In the genomic region with DNA sequence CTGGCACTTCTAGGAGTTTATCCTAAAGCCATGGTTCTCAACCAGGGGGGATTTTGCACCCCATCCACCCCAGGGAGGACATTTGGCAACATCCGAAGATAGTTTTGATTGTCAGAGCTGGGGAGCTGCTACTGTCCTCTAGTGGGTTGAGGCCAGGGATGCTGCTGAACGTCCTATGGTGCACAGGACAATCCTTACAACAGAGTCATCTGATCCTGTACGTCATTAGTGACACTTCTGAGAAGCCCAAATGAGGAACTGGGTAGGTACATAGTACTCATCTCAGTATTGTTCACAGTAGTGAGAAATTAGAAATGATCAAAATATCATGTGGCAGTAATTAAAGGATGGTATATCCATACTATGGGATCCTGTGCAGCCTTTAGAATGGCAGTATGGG, we compare ENCODE assay signal across 10 cellular contexts.
DNase-seq lines count a peak whose midpoint lies in the region; ATAC-seq and TF ChIP-seq lines count a peak whose summit lies in the region.
"Had no signal": no experiment of that assay in that cellular context is flagged by ENCODE, and none has a peak within 500 bp of the region (broad histone marks: within the 10 kb centered on the region; RNA-seq: fewer than 3 reads in every experiment).

No MANE protein-coding gene starts in this region.

- CTCF ChIA-PET in RWPE1 (lab: Yijun Ruan, JAX) = no interaction called here

- ATAC-seq in GM18868 (IDR thresholded peaks at IDR 0.05; ENCODE audit: unreplicated experiment) (peak; percentile 94), GM21737 (IDR thresholded peaks at IDR 0.05; ENCODE audit: unreplicated experiment) (peak; percentile 83), HG03521 (IDR thresholded peaks at IDR 0.05; ENCODE audit: unreplicated experiment) (peak; percentile 94)

- H3K27ac ChIP-seq in neutrophil (peak overlapping the region; percentile 100), RWPE1 (no peak overlapping the region)

- H3K4me1 ChIP-seq in neutrophil (ENCODE audit: control insufficient read depth in 1 of 2, insufficient read depth in 1 of 2, low read depth in 1 of 2, low read length in 1 of 2) = peaks cover 82 to 95% of the 10 kb centered on the region in 2 experiments

- peak overlapping the region; percentile 9 to 13 for H3K4me3 ChIP-seq in neutrophil (ENCODE audit: low read depth in 1 of 2, low read length in 1 of 2)

- POLR2A ChIA-PET in RWPE1 (lab: Yijun Ruan, JAX; ENCODE audit: low non-redundant PET) = no interaction called here

- H3K36me3 ChIP-seq in neutrophil = peaks cover 3% of the 10 kb centered on the region

- no peaks in the 10 kb centered on the region for H3K27me3 ChIP-seq in neutrophil

- DNase-seq in RWPE1 (ENCODE audit: low spot score) = no peak
- no peak for DNase-seq in NCI-H748 (lab: John Stamatoyannopoulos, UW; ENCODE audit: unreplicated experiment)
- DNase-seq in amniotic stem cell (lab: John Stamatoyannopoulos, UW) = no peak
- no peak for DNase-seq in T-helper 1 cell
- DNase-seq: activated CD4-positive, alpha-beta T cell treated with anti-CD3 and anti-CD28 coated beads, Interleukin-2, amount 50 U/mL, for 48 hours; NCI-H2171 treated with DMSO at 0.1 percent for 48 hours had no signal

- no peaks in the 10 kb centered on the region for H3K9me3 ChIP-seq in neutrophil

- peak; percentile 86 for TF ChIP-seq CTCF in neutrophil (IDR thresholded peaks at IDR 0.05)
- no peak for TF ChIP-seq CTCF in RWPE1 (conservative IDR thresholded peaks at IDR 0.05; ENCODE audit: low read depth)
